24 cellular contexts compared by ENCODE assay signal in the genomic region with DNA sequence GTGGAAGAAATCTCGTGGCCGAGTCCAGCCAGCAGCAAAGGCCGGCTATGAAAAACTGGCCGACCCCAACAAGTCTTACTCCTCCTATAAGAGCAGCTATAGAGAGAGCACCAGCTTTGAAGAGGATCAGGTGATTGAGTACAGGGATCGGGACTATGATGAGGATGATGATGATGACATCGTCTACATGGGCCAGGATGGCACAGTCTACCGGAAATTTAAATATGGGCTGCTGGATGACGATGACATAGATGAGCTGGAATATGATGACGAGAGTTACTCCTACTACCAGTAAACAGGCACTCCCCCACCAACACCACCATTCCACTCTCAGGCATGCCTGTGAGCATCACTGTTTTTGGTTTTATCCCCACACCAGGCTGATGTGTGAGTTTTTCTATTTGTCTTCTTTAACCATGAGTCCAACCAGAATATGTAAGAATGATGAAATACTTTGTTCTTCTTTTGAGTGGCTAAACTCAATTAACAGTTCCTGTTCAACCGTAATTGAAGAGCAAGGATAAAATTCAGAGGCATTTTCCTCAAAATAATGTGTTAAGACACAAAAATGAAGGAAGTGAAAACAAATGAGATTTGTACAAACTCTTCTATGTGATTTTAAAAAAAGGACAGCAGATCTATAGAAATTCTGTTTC. TPM values are rescaled to one million over a fixed set of nuclear protein-coding genes. Genes with fewer than 3 reads are reported as not detected.
A peak's percentile ranks its signal among the peaks of the same experiment; 100 is the strongest.
DNase-seq lines count a peak whose midpoint lies in the region; ATAC-seq, FAIRE-seq and TF ChIP-seq lines count a peak whose summit lies in the region.
"Had no signal": no experiment of that assay in that cellular context is flagged by ENCODE, and none has a peak within 500 bp of the region (broad histone marks: within the 10 kb centered on the region; RNA-seq: fewer than 3 reads in every experiment).

No MANE protein-coding gene starts in this region.

- H4K20me1 ChIP-seq in K562 (replicated peaks; ENCODE audit: control insufficient read depth, insufficient read depth, low read length) = no peaks in the 10 kb centered on the region
- H4K20me1 ChIP-seq: BLaER1 had no signal

- no peak overlapping the region for H3K14ac ChIP-seq in trophoblast cell (ENCODE audit: low read length)

- H3K79me1 ChIP-seq in trophoblast cell (ENCODE audit: low read length) = peaks cover 14% of the 10 kb centered on the region

- H3K9me1 ChIP-seq in K562 (ENCODE audit: control insufficient read depth, insufficient read depth, low read length) = no peaks in the 10 kb centered on the region

- no peak overlapping the region for H3K18ac ChIP-seq in trophoblast cell (ENCODE audit: low read length)

- 53% methylated on average over 5 of the region's 10 CpGs for WGBS in K562 (ENCODE audit: insufficient coverage, low coverage, missing lambda C conversion rate)
- no CpG with 5 or more reads among the region's 10 CpGs for WGBS in trophoblast cell (ENCODE audit: extremely low coverage, insufficient coverage, insufficient read length)

- no peak overlapping the region for H4K12ac ChIP-seq in trophoblast cell (ENCODE audit: low read depth, low read length)

- BruUV-seq in K562 (replicated peaks; lab: Mats Ljungman, UMichigan) = no TSS peak

- TF ChIP-seq CTCF in K562 (IDR thresholded peaks at IDR 0.05 in 2 of 3, conservative IDR thresholded peaks at IDR 0.05 in 1 of 3; ENCODE audit: insufficient read depth in 2 of 3, low read depth in 1 of 3, low read length in 3 of 3) (no peak), kidney (IDR thresholded peaks at IDR 0.05; ENCODE audit: borderline replicate concordance, extremely low read depth, insufficient read depth) (no peak)

- H2BK5ac ChIP-seq in trophoblast cell (ENCODE audit: low read depth, low read length, poor library complexity) = no peak overlapping the region

- H3K4me2 ChIP-seq in K562 (ENCODE audit: insufficient read depth, low read length) (peak overlapping the region; percentile 16; the same call in 1 of the 2 replicates), trophoblast cell (ENCODE audit: low read length) (no peak overlapping the region)
- H3K4me2 ChIP-seq: BLaER1 had no signal

- no peak overlapping the region for H4K91ac ChIP-seq in trophoblast cell (ENCODE audit: low read depth, low read length)

- peak overlapping the region; percentile 2 for H2BK120ac ChIP-seq in trophoblast cell (ENCODE audit: insufficient read depth, low read length, poor library complexity)

- CTCF ChIA-PET in K562 (lab: Yijun Ruan, JAX; ENCODE audit: low intra/inter-chr PET ratio) = no interaction called here

- DNase-seq in NOMO-1 (lab: John Stamatoyannopoulos, UW; ENCODE audit: unreplicated experiment in 2 of 2) (peak; percentile 30 to 82), NOMO-1 treated with dmso at 0.1 percent for 144 hours (lab: John Stamatoyannopoulos, UW; ENCODE audit: unreplicated experiment) (no peak), NOMO-1 treated with DMSO at 0.1 percent for 48 hours (lab: John Stamatoyannopoulos, UW; ENCODE audit: unreplicated experiment) (peak; percentile 72), K562 (ENCODE audit: extremely low read depth in 1 of 4, low spot score in 3 of 4) (no peak), trophoblast cell (no peak), kidney (no peak)
- DNase-seq: ACHN; Calu3; CD8-positive, alpha-beta T cell; DMS153; MG63; NCI-H1105 treated with DMSO at 0.1 percent for 48 hours; NCI-H2081; NCI-H2171; NCI-H526; Peyer's patch had no signal

- no peak overlapping the region for H4K8ac ChIP-seq in trophoblast cell (ENCODE audit: low read depth, low read length)

- H3K9ac ChIP-seq in K562 (ENCODE audit: insufficient read depth in 1 of 2, low read depth in 2 of 2, low read length in 2 of 2) (peak overlapping the region in 1 of 2 experiments; percentile 18; a peak in 1 of 4 replicates), trophoblast cell (ENCODE audit: low read length) (no peak overlapping the region), kidney (ENCODE audit: low read length in 2 of 2) (no peak overlapping the region)
- H3K9ac ChIP-seq: BLaER1 had no signal

- no peak overlapping the region for H2AFZ ChIP-seq in K562 (ENCODE audit: low read depth, low read length)
- no peak overlapping the region for H2AFZ ChIP-seq in trophoblast cell (ENCODE audit: insufficient read depth, low read length, poor library complexity)

- H3K4ac ChIP-seq in trophoblast cell (ENCODE audit: low read depth, low read length) = no peak overlapping the region

- TF ChIP-seq POLR2A in K562 (conservative IDR thresholded peaks at IDR 0.05) = no peak

- H3K27ac ChIP-seq in K562 (ENCODE audit: extremely low read depth, low read depth, low read length) (peak overlapping the region; percentile 51; the same call in 2 of the 3 replicates), trophoblast cell (ENCODE audit: low read depth, low read length) (no peak overlapping the region), kidney (ENCODE audit: low read depth in 2 of 2, low read length in 2 of 2) (no peak overlapping the region)
- H3K27ac ChIP-seq: 22Rv1, BLaER1, Peyer's patch had no signal

- no peak overlapping the region for H2AK5ac ChIP-seq in trophoblast cell (ENCODE audit: low read length)

- intact Hi-C loops in K562 (cut with micrococcal nuclease) (no loop called here), kidney (cut with DNase I) (no loop called here)

- no peaks in the 10 kb centered on the region for H3K79me2 ChIP-seq in K562 (ENCODE audit: control insufficient read depth, insufficient read depth, low read length)
- H3K79me2 ChIP-seq in trophoblast cell (ENCODE audit: control insufficient read depth, insufficient read depth, low read length, poor library complexity) = no peaks in the 10 kb centered on the region

- POLR2A ChIA-PET in K562 (lab: Yijun Ruan, JAX) = interaction anchor here (0.9 to 1.9 kb wide), 9 partner anchors 11 to 295 kb away, joined by 3 to 10 read pairs (median 3); a partner anchor contains a TSS

- H3K27me3 ChIP-seq in K562 (ENCODE audit: control insufficient read depth in 2 of 2, insufficient read depth in 2 of 2, low read length in 2 of 2) (no peaks in the 10 kb centered on the region), trophoblast cell (ENCODE audit: insufficient read depth, low read length) (no peaks in the 10 kb centered on the region)
- H3K27me3 ChIP-seq: BLaER1, MG63, Peyer's patch had no signal

- H3K9me3 ChIP-seq in K562 (replicated peaks; ENCODE audit: control insufficient read depth, insufficient read depth, low read depth, low read length) (no peaks in the 10 kb centered on the region), trophoblast cell (ENCODE audit: insufficient read depth, low read depth, low read length) (peaks cover 3% of the 10 kb centered on the region), kidney (ENCODE audit: control insufficient read depth in 1 of 2, low read length in 2 of 2) (no peaks in the 10 kb centered on the region)
- H3K9me3 ChIP-seq: BLaER1, MG63, Peyer's patch had no signal

- H3K4me1 ChIP-seq in K562 (replicated peaks in 1 of 2; ENCODE audit: control insufficient read depth in 2 of 2, insufficient read depth in 2 of 2, low read length in 2 of 2) = peaks cover 6 to 47% of the 10 kb centered on the region in 2 experiments; a peak in 3 of 5 replicates
- peaks cover 4 to 11% of the 10 kb centered on the region in 2 experiments for H3K4me1 ChIP-seq in trophoblast cell (ENCODE audit: control insufficient read depth in 1 of 2, insufficient read depth in 2 of 2, low read length in 2 of 2)
- H3K4me1 ChIP-seq in kidney (ENCODE audit: control insufficient read depth in 1 of 2, insufficient read depth in 1 of 2, low read depth in 1 of 2, low read length in 2 of 2) = no peaks in the 10 kb centered on the region
- H3K4me1 ChIP-seq: BLaER1 had no signal

- H3K36me3 ChIP-seq in K562 (ENCODE audit: control insufficient read depth, insufficient read depth, low read length) (no peaks in the 10 kb centered on the region; the same call in 2 of the 3 replicates), trophoblast cell (ENCODE audit: control insufficient read depth in 1 of 2, insufficient read depth in 2 of 2, low read length in 2 of 2) (no peaks in the 10 kb centered on the region), kidney (ENCODE audit: control insufficient read depth in 1 of 2, insufficient read depth in 2 of 2, low read length in 2 of 2) (no peaks in the 10 kb centered on the region)
- H3K36me3 ChIP-seq: BLaER1, MG63 had no signal

- FAIRE-seq in K562 (lab: Jason Lieb, UNC) = peak; percentile 52
- no peak for FAIRE-seq in kidney (lab: Jason Lieb, UNC)
- FAIRE-seq: GM12891, GM18507, H1 had no signal

- H2BK12ac ChIP-seq in trophoblast cell (ENCODE audit: low read length) = peak overlapping the region; percentile 52

- in situ Hi-C loops in K562 (cut with MboI) = no loop called here

- no peak overlapping the region for H3K4me3 ChIP-seq in K562
- H3K4me3 ChIP-seq in trophoblast cell (ENCODE audit: low read depth, low read length) = no peak overlapping the region
- no peak overlapping the region for H3K4me3 ChIP-seq in kidney (ENCODE audit: low read length in 2 of 2)
- H3K4me3 ChIP-seq: BLaER1, MG63, Peyer's patch had no signal

- no peak for TF ChIP-seq EP300 in K562 (IDR thresholded peaks at IDR 0.05; ENCODE audit: low read length)

- ATAC-seq in K562 (no peak), HG02588 (IDR thresholded peaks at IDR 0.05; ENCODE audit: unreplicated experiment) (no peak), GM18502 (IDR thresholded peaks at IDR 0.05; ENCODE audit: poor library complexity, unreplicated experiment) (no peak)
- ATAC-seq: CD8-positive, alpha-beta T cell; HCT116 had no signal

- no peak overlapping the region for H3K23ac ChIP-seq in trophoblast cell (ENCODE audit: low read length)

- no peak for TF ChIP-seq RAD21 in K562 (CRISPR knock-in tag; conservative IDR thresholded peaks at IDR 0.05 in 1 of 2, IDR thresholded peaks at IDR 0.05 in 1 of 2)

RNA-seq across cellular contexts. Expression of a gene that starts 35.5 kb away (rescaled TPM):
- total RNA-seq in K562 (2011; cell fraction: chromatin; rRNA removed; ENCODE audit: low replicate concordance) = 3.3 and 9.3 TPM in 2 replicates
- total RNA-seq in K562 (2011; cell fraction: nucleolus; rRNA removed) = 3.6 and 4.0 TPM in 2 replicates
- 8.3 and 10.5 TPM in 2 replicates for total RNA-seq in K562 (2011; cell fraction: nucleoplasm; rRNA removed)
- total RNA-seq in K562 (2014; rRNA removed) = 12.4 and 16.4 TPM in 2 replicates
- total RNA-seq in K562 (2014; rRNA removed; fragmentation: Illumina TruSeq; extraction: Trizol) = 26.5 and 27.2 TPM in 2 replicates
- 19.0 and 22.2 TPM in 2 replicates for total RNA-seq in K562 (2015; rRNA removed; fragmentation: Illumina TruSeq; extraction: Trizol)
- total RNA-seq in K562 (2021) = 14.8 and 20.1 TPM in 2 replicates
- 49.3 and 51.1 TPM in 2 replicates for polyA plus RNA-seq in K562 (2011; rRNA removed)
- 15.3 and 17.2 TPM in 2 replicates for polyA plus RNA-seq in K562 (2011; cell fraction: cytosol; rRNA removed)
- polyA plus RNA-seq in K562 (2011; cell fraction: nucleus; rRNA removed) = 2.8 and 6.1 TPM in 2 replicates
- 17.4 and 25.5 TPM in 2 replicates for polyA plus RNA-seq in K562 (2012)
- polyA plus RNA-seq in K562 (2014; fragmentation: Illumina TruSeq; extraction: Trizol) = 23.1 and 28.1 TPM in 2 replicates
- polyA plus RNA-seq in K562 (2014; fragmentation: Nextera tagmentation; extraction: Ambion mirVana) = 1 to 10 TPM; 3.8 to 7.0 TPM
- 12.9 and 17.3 TPM in 2 replicates for polyA plus RNA-seq in K562 (2014; rRNA removed)
- polyA minus RNA-seq in K562 (2011; rRNA and poly(A)+ RNA removed) = 24.4 and 47.3 TPM in 2 replicates
- polyA minus RNA-seq in K562 (2011; cell fraction: cytosol; rRNA and poly(A)+ RNA removed) = 11.2 and 16.2 TPM in 2 replicates
- 3.2 and 8.6 TPM in 2 replicates for polyA minus RNA-seq in K562 (2011; cell fraction: nucleus; rRNA and poly(A)+ RNA removed)
- polyA plus RNA-seq in trophoblast cell (2013) = 90.5 and 91.8 TPM in 2 replicates
- total RNA-seq in kidney = 40.3 TPM
- 20.6 TPM for polyA plus RNA-seq in kidney (ENCODE audit: insufficient read depth, low read depth, low replicate concordance)

Comparison
In these comparisons a context has a peak if more than half of its experiments do, and no peak if none do; other contexts are left out.
1. DNase-seq: peak in NOMO-1 (2 of 2) and NOMO-1 treated with DMSO at 0.1 percent for 48 hours (single experiment); none in NOMO-1 treated with dmso at 0.1 percent for 144 hours (single experiment), K562 (0 of 4), trophoblast cell (0 of 2) and kidney (single experiment).